Comparison of ENCODE assay signal across 13 cellular contexts in the genomic region with DNA sequence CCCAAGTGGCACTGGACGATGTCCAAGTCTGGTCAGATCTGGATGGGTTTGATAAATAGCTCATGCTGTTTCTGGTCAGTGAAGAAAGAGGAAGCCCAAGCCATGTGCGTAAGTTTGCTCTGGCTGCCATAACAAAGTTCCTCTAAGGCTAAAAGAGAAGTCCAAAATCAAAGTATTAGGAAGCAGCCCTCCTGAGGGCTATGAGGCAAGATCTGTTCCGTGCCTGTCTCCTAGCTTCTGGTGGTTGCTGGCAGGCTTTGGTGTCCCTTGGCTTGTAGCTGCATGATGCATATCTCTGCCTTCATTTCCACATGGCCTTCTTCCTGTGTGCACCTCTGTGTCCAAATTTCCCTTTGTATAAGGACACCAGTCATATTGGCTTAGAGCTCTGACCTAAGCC.
"Had no signal": no experiment of that assay in that cellular context is flagged by ENCODE, and none has a peak within 500 bp of the region (broad histone marks: within the 10 kb centered on the region; RNA-seq: fewer than 3 reads in every experiment).

No MANE protein-coding gene starts in this region.

- H3K36me3 Mint-ChIP-seq: naive thymus-derived CD8-positive, alpha-beta T cell; type B pancreatic cell had no signal

- H3K4me3 Mint-ChIP-seq: endodermal cell; naive thymus-derived CD8-positive, alpha-beta T cell; type B pancreatic cell had no signal

- H3K4me1 Mint-ChIP-seq: endodermal cell; naive thymus-derived CD8-positive, alpha-beta T cell had no signal

- H3K9me3 Mint-ChIP-seq: endodermal cell; naive thymus-derived CD8-positive, alpha-beta T cell; type B pancreatic cell had no signal

- H3K27ac Mint-ChIP-seq: endodermal cell; naive thymus-derived CD8-positive, alpha-beta T cell; type B pancreatic cell had no signal

- DNase-seq: effector CD4-positive, alpha-beta T cell; endodermal cell; erythroblast; foreskin keratinocyte; heart left ventricle; kidney glomerular epithelial cell; mucosa of descending colon; naive thymus-derived CD8-positive, alpha-beta T cell; right cardiac atrium; small intestine; stimulated activated CD4-positive, alpha-beta T cell treated with anti-CD3 and anti-CD28 coated beads, Interleukin-2, amount 100 ng/mL, for 48 hours; stimulated activated naive CD4-positive, alpha-beta T cell treated with Interleukin-2 at 50 U/mL for 16 hours had no signal

- H3K27me3 Mint-ChIP-seq: type B pancreatic cell had no signal
